15 cellular contexts compared by ENCODE assay signal in genomic region chr16:48276102-48276501, GRCh38. TPM values are rescaled to one million over a fixed set of nuclear protein-coding genes. Genes with fewer than 3 reads are reported as not detected.
DNase-seq lines count a peak whose midpoint lies in the region; ATAC-seq and TF ChIP-seq lines count a peak whose summit lies in the region.
"Had no signal": no experiment of that assay in that cellular context is flagged by ENCODE, and none has a peak within 500 bp of the region (broad histone marks: within the 10 kb centered on the region; RNA-seq: fewer than 3 reads in every experiment).

No MANE protein-coding gene starts in this region.

- H3K4me3 ChIP-seq in gastroesophageal sphincter, result no peak overlapping the region

- no peak for TF ChIP-seq POLR2A in gastroesophageal sphincter (IDR thresholded peaks at IDR 0.05)

- in situ Hi-C loops in SK-MEL-5 (cut with HindIII; ENCODE audit: low pct_unique_long_range_greater_than_20kb, low sequenced_read_pairs), result no loop called here

- H3K36me3 Mint-ChIP-seq in neural crest cell (ENCODE audit: low read depth), result no peaks in the 10 kb centered on the region
- peaks cover 30% of the 10 kb centered on the region for H3K36me3 Mint-ChIP-seq in effector memory CD8-positive, alpha-beta T cell (ENCODE audit: insufficient read depth)

- no peaks in the 10 kb centered on the region for H3K27me3 ChIP-seq in gastroesophageal sphincter

- H3K27me3 Mint-ChIP-seq in neural crest cell (ENCODE audit: low read depth), result no peaks in the 10 kb centered on the region
- no peaks in the 10 kb centered on the region for H3K27me3 Mint-ChIP-seq in effector memory CD8-positive, alpha-beta T cell
- H3K27me3 Mint-ChIP-seq: activated CD4-positive, alpha-beta T cell treated with anti-CD3 and anti-CD28 coated beads for 36 hours had no signal

- H3K36me3 ChIP-seq in gastroesophageal sphincter, result peaks cover 3 to 17% of the 10 kb centered on the region in 2 donors

- DNase-seq in Ammon's horn (ENCODE audit: low spot score) (peak; percentile 74), SK-MEL-5 (ENCODE audit: low read depth, low spot score) (peak; percentile 97), neural crest cell (ENCODE audit: low read depth, low spot score) (no peak), NCI-H146 (lab: John Stamatoyannopoulos, UW) (no peak)
- DNase-seq in effector memory CD8-positive, alpha-beta T cell, result no peak
- DNase-seq: ACHN; activated CD4-positive, alpha-beta T cell treated with anti-CD3 and anti-CD28 coated beads for 36 hours; activated gamma-delta T cell treated with Interleukin-2 at 50 U/mL for 16 hours; DMS53; NCI-H526; stimulated activated naive CD8-positive, alpha-beta T cell treated with anti-CD3 and anti-CD28 coated beads, Interleukin-15, Interleukin-2, amounts not matched to agents 100 U/mL and 50 U/mL, for 24 hours had no signal

- no peak for TF ChIP-seq EP300 in gastroesophageal sphincter (IDR thresholded peaks at IDR 0.05)

- H3K4me1 ChIP-seq in gastroesophageal sphincter, result peaks cover 0 to 85% (median 10%) of the 10 kb centered on the region in 3 donors

- TF ChIP-seq CTCF in gastroesophageal sphincter (IDR thresholded peaks at IDR 0.05) (no peak), neural crest cell (conservative IDR thresholded peaks at IDR 0.05) (no peak)

- peak overlapping the region in 3 of 4 donors; percentile 45 to 67 (median 63) for H3K27ac ChIP-seq in gastroesophageal sphincter

- ATAC-seq in gastroesophageal sphincter (peak; percentile 28), GM19452 (IDR thresholded peaks at IDR 0.05; ENCODE audit: unreplicated experiment) (no peak), HG02973 (IDR thresholded peaks at IDR 0.05; ENCODE audit: unreplicated experiment) (no peak)
- no peak for ATAC-seq in effector memory CD8-positive, alpha-beta T cell (replicated peaks)
- ATAC-seq: activated CD4-positive, alpha-beta T cell treated with anti-CD3 and anti-CD28 coated beads for 36 hours; stimulated activated naive CD8-positive, alpha-beta T cell treated with anti-CD3 and anti-CD28 coated beads, Interleukin-15, Interleukin-2, amounts not matched to agents 100 U/mL and 50 U/mL, for 24 hours had no signal

- WGBS in gastroesophageal sphincter (ENCODE audit: low coverage in 1 of 2), 2 donors, result 14 to 18% methylated on average over 4 of the region's 4 CpGs

- H3K4me1 Mint-ChIP-seq in neural crest cell, result peaks cover 12% of the 10 kb centered on the region
- H3K4me1 Mint-ChIP-seq in effector memory CD8-positive, alpha-beta T cell (ENCODE audit: low read depth in 2 of 2), result peaks cover 0 to 12% of the 10 kb centered on the region in 2 donors
- H3K4me1 Mint-ChIP-seq: nephron had no signal

- H3K9me3 ChIP-seq in gastroesophageal sphincter, result no peaks in the 10 kb centered on the region

- no peaks in the 10 kb centered on the region for H3K9me3 Mint-ChIP-seq in neural crest cell
- H3K9me3 Mint-ChIP-seq in effector memory CD8-positive, alpha-beta T cell, result no peaks in the 10 kb centered on the region
- H3K9me3 Mint-ChIP-seq: nephron had no signal

- peak overlapping the region; percentile 32 for H3K27ac Mint-ChIP-seq in neural crest cell (ENCODE audit: unreplicated experiment)
- no peak overlapping the region for H3K27ac Mint-ChIP-seq in effector memory CD8-positive, alpha-beta T cell
- H3K27ac Mint-ChIP-seq: activated CD4-positive, alpha-beta T cell treated with anti-CD3 and anti-CD28 coated beads for 36 hours; nephron had no signal

- H3K4me3 Mint-ChIP-seq in neural crest cell, result no peak overlapping the region
- no peak overlapping the region for H3K4me3 Mint-ChIP-seq in effector memory CD8-positive, alpha-beta T cell
- H3K4me3 Mint-ChIP-seq: activated CD4-positive, alpha-beta T cell treated with anti-CD3 and anti-CD28 coated beads for 36 hours; nephron had no signal

RNA-seq across cellular contexts. Expression of gene ABCC11, which starts 28.8 kb away (rescaled TPM):
- total RNA-seq in SK-MEL-5 (2014; rRNA removed; shearing (Covaris generic)), result 0.13 and 1.5 TPM in 2 replicates
- 0.56 and 1.2 TPM in 2 replicates for polyA plus RNA-seq in SK-MEL-5 (2015; cell fraction: cytosol; rRNA removed)
- polyA plus RNA-seq in SK-MEL-5 (2015; cell fraction: nucleus; rRNA removed), result 0.50 and 4.4 TPM in 2 replicates
- total RNA-seq in gastroesophageal sphincter, result not detected
- 0.09 and 0.20 TPM in 2 replicates for total RNA-seq in neural crest cell

RNA-seq across cellular contexts. Expression of gene LONP2, which starts 32.0 kb away (rescaled TPM):
- 130 and 133 TPM in 2 replicates for total RNA-seq in SK-MEL-5 (2014; rRNA removed; shearing (Covaris generic))
- polyA plus RNA-seq in SK-MEL-5 (2015; cell fraction: cytosol; rRNA removed), result 56.7 and 66.2 TPM in 2 replicates
- 255 and 272 TPM in 2 replicates for polyA plus RNA-seq in SK-MEL-5 (2015; cell fraction: nucleus; rRNA removed)
- total RNA-seq in gastroesophageal sphincter (10 to 100 TPM; 61.5 to 83.7 (median 72.3) TPM), neural crest cell (42.4 and 43.3 TPM in 2 replicates)

Comparison
In these comparisons a context has a peak if more than half of its experiments do, and no peak if none do; other contexts are left out.
1. DNase-seq: peak in Ammon's horn (single experiment) and SK-MEL-5 (single experiment); none in neural crest cell (single experiment), NCI-H146 (single experiment) and effector memory CD8-positive, alpha-beta T cell (0 of 3).